Comparison of ENCODE assay signal across 23 cellular contexts in genomic region chr16:19292186-19292585, GRCh38. TPM values are rescaled to one million over a fixed set of nuclear protein-coding genes. Genes with fewer than 3 reads are reported as not detected.
"Had no signal": no experiment of that assay in that cellular context is flagged by ENCODE, and none has a peak within 500 bp of the region (broad histone marks: within the 10 kb centered on the region; RNA-seq: fewer than 3 reads in every experiment).

No MANE protein-coding gene starts in this region.

- H3K9me3 ChIP-seq: body of pancreas, MG63, SJSA1 had no signal

- DNase-seq: activated CD4-positive, CD25-positive, alpha-beta regulatory T cell; activated CD8-positive, alpha-beta memory T cell treated with anti-CD3 and anti-CD28 coated beads, Interleukin-2, amount 50 U/mL, for 48 hours; activated CD8-positive, alpha-beta T cell treated with anti-CD3 and anti-CD28 coated beads for 36 hours; activated T-cell treated with anti-CD3 and anti-CD28 coated beads, Interleukin-2, amount 50 U/mL, for 1 hour; aorta; central memory CD4-positive, alpha-beta T cell; NCI-H1092 treated with DMSO at 0.1 percent for 48 hours; NCI-H1417 treated with DMSO at 0.1 percent for 48 hours; NCI-H1694; NCI-H2029; NCI-H345; NCI-H510A; SHP77; SW 1271; T-helper 2 cell had no signal

- H3K27ac Mint-ChIP-seq: activated CD8-positive, alpha-beta T cell treated with anti-CD3 and anti-CD28 coated beads for 36 hours; activated naive CD4-positive, alpha-beta T cell treated with anti-CD3 and anti-CD28 coated beads, Interleukin-2, amount 50 U/mL, for 24 hours had no signal

- H3K36me3 Mint-ChIP-seq: activated naive CD4-positive, alpha-beta T cell treated with anti-CD3 and anti-CD28 coated beads, Interleukin-2, amount 50 U/mL, for 24 hours had no signal

- H3K27ac ChIP-seq: body of pancreas, SJSA1, VCaP had no signal

- H3K36me3 ChIP-seq: MG63, SJSA1 had no signal

- H3K4me3 ChIP-seq: body of pancreas, MG63, SJSA1 had no signal

- FAIRE-seq: bronchial epithelial cell, RCC 7860 had no signal

- H3K4me3 Mint-ChIP-seq: activated CD8-positive, alpha-beta T cell treated with anti-CD3 and anti-CD28 coated beads for 36 hours; activated naive CD4-positive, alpha-beta T cell treated with anti-CD3 and anti-CD28 coated beads, Interleukin-2, amount 50 U/mL, for 24 hours had no signal

- H3K27me3 ChIP-seq: body of pancreas had no signal

- H3K4me1 ChIP-seq: body of pancreas, SJSA1 had no signal

- ATAC-seq: activated CD8-positive, alpha-beta T cell treated with anti-CD3 and anti-CD28 coated beads for 36 hours; body of pancreas; SK-N-SH treated with all-trans-retinoic acid at 6 μM for 48 hours had no signal

- H3K9me3 Mint-ChIP-seq: activated naive CD4-positive, alpha-beta T cell treated with anti-CD3 and anti-CD28 coated beads, Interleukin-2, amount 50 U/mL, for 24 hours had no signal

RNA-seq across cellular contexts. Expression of gene CLEC19A, which starts 6.7 kb away (rescaled TPM):
- total RNA-seq: activated CD8-positive, alpha-beta T cell treated with anti-CD3 and anti-CD28 coated beads for 36 hours; aorta; body of pancreas; bronchial epithelial cell; SJSA1 had no signal
- polyA plus RNA-seq: aorta had no signal
